ENCODE assay signal across 10 cellular contexts in genomic region chr3:5197022-5197421, GRCh38. TPM values are rescaled to one million over a fixed set of nuclear protein-coding genes. Genes with fewer than 3 reads are reported as not detected.
A peak's percentile ranks its signal among the peaks of the same experiment; 100 is the strongest.
DNase-seq lines count a peak whose midpoint lies in the region; ATAC-seq, FAIRE-seq and TF ChIP-seq lines count a peak whose summit lies in the region.
"Had no signal": no experiment of that assay in that cellular context is flagged by ENCODE, and none has a peak within 500 bp of the region (broad histone marks: within the 10 kb centered on the region; RNA-seq: fewer than 3 reads in every experiment).

No MANE protein-coding gene starts in this region.

- H3K9me3 ChIP-seq in ES-I3 (ENCODE audit: control insufficient read depth, insufficient read depth, low read length) (no peaks in the 10 kb centered on the region), esophagus (ENCODE audit: control insufficient read depth in 2 of 2, insufficient read depth in 1 of 2, low read depth in 1 of 2, low read length in 1 of 2) (no peaks in the 10 kb centered on the region), gastrocnemius medialis (no peaks in the 10 kb centered on the region)

- intact Hi-C loops in gastrocnemius medialis (cut with DNase I; ENCODE audit: low total_unique reads), result loop anchor here (10.0 kb wide), 3 partner anchors 452 to 702 kb away; partner anchors contain the start of gene ITPR1

- H3K4me3 ChIP-seq in esophagus (ENCODE audit: low read depth in 1 of 2, low read length in 2 of 2), result peak overlapping the region in 1 of 2 donors; percentile 7
- H3K4me3 ChIP-seq in gastrocnemius medialis, result no peak overlapping the region
- H3K4me3 ChIP-seq: neural progenitor cell had no signal

- ATAC-seq in gastrocnemius medialis (no peak), HG03571 (IDR thresholded peaks at IDR 0.05; ENCODE audit: unreplicated experiment) (no peak)

- CTCF ChIA-PET in RWPE1 (lab: Yijun Ruan, JAX), result interaction anchor here (0.6 kb wide), 2 partner anchors 97 to 115 kb away, joined by 4 to 8 read pairs; no protein-coding TSS in a partner anchor

- FAIRE-seq in HTR-8/SVneo (lab: Jason Lieb, UNC) (no peak), urothelium cell line (lab: Jason Lieb, UNC) (no peak)

- 57 to 74% methylated on average over 4 of the region's 4 CpGs for WGBS in esophagus, 2 donors

- DNase-seq in RWPE1 (ENCODE audit: low spot score) (peak; percentile 30), gastrocnemius medialis (no peak), HTR-8/SVneo (ENCODE audit: insufficient read length, low spot score) (no peak), pons (ENCODE audit: low spot score) (no peak), urothelium cell line (ENCODE audit: low spot score) (no peak)
- DNase-seq: WERI-Rb-1 had no signal

- no peak for TF ChIP-seq POLR2A in gastrocnemius medialis (IDR thresholded peaks at IDR 0.05)

- POLR2A ChIA-PET in RWPE1 (lab: Yijun Ruan, JAX; ENCODE audit: low non-redundant PET), result interaction anchor here (0.6 to 1.1 kb wide), 2 partner anchors 74 to 1671 kb away, joined by 3 read pairs; no protein-coding TSS in a partner anchor

- TF ChIP-seq CTCF in RWPE1 (conservative IDR thresholded peaks at IDR 0.05; ENCODE audit: low read depth), result no peak
- no peak for TF ChIP-seq CTCF in gastrocnemius medialis (IDR thresholded peaks at IDR 0.05 in 4 of 5, conservative IDR thresholded peaks at IDR 0.05 in 1 of 5)

- in situ Hi-C loops in gastrocnemius medialis (cut with MboI; ENCODE audit: low sequenced_read_pairs in 4 of 4), result loop anchor here in 2 of 4 donors (5.0 to 25.0 kb wide), 3 partner anchors 72 to 210 kb away; partner anchors contain the start of genes ARL8B (in 2 of the 2) and BHLHE40 (in 1 of the 2)

- H3K27me3 ChIP-seq in esophagus (ENCODE audit: control insufficient read depth in 1 of 2, insufficient read depth in 2 of 2, low read length in 2 of 2) (no peaks in the 10 kb centered on the region), gastrocnemius medialis (no peaks in the 10 kb centered on the region)
- H3K27me3 ChIP-seq: neural progenitor cell had no signal

- H3K4me1 ChIP-seq in ES-I3 (ENCODE audit: insufficient read depth, low read length) (peaks cover 42% of the 10 kb centered on the region), esophagus (ENCODE audit: control insufficient read depth in 2 of 2, insufficient read depth in 2 of 2, low read length in 1 of 2) (peaks cover 0 to 7% of the 10 kb centered on the region in 2 donors), gastrocnemius medialis (peaks cover 30 to 42% of the 10 kb centered on the region in 2 donors)
- H3K4me1 ChIP-seq: neural progenitor cell had no signal

- peak overlapping the region; percentile 19; the same call in 1 of the 2 replicates for H3K9ac ChIP-seq in ES-I3 (ENCODE audit: low read depth, low read length)
- H3K9ac ChIP-seq: neural progenitor cell had no signal

- H3K36me3 ChIP-seq in ES-I3 (ENCODE audit: insufficient read depth, low read length), result 0 out of 2 replicates have a peak, but pooled peaks cover 5% of the 10 kb centered on the region
- peaks cover 0 to 2% of the 10 kb centered on the region in 2 donors for H3K36me3 ChIP-seq in esophagus (ENCODE audit: control insufficient read depth in 2 of 2, insufficient read depth in 2 of 2, low read length in 1 of 2)
- H3K36me3 ChIP-seq in gastrocnemius medialis, result peaks cover 0 to 27% of the 10 kb centered on the region in 2 donors
- H3K36me3 ChIP-seq: neural progenitor cell had no signal

- peak overlapping the region; percentile 100 for H3K27ac ChIP-seq in RWPE1
- peak overlapping the region; percentile 91 to 96 for H3K27ac ChIP-seq in esophagus (ENCODE audit: low read depth in 2 of 2, low read length in 1 of 2)
- H3K27ac ChIP-seq in gastrocnemius medialis, result peak overlapping the region in 3 of 4 donors; percentile 0 to 88 (median 7)
- H3K27ac ChIP-seq: neural progenitor cell, WERI-Rb-1 had no signal

RNA-seq across cellular contexts. Expression of gene EDEM1, which starts 9.5 kb away (rescaled TPM):
- polyA plus RNA-seq in esophagus, result 1 to 10 TPM; 5.8 to 9.0 TPM
- 10 to 100 TPM in 3 of 4 donors, 1 to 10 TPM in 1; 7.8 to 12.3 (median 11.4) TPM for total RNA-seq in gastrocnemius medialis

Comparison
In these comparisons a context has a peak if more than half of its experiments do, and no peak if none do; other contexts are left out.
1. H3K27ac ChIP-seq: peak in every context shown above with its lines; median percentile 100 in RWPE1; 94 in esophagus; 7 in gastrocnemius medialis.